ENCODE assay signal across 27 cellular contexts in genomic region chr2:26095758-26096157, GRCh38.
"Had no signal": no experiment of that assay in that cellular context is flagged by ENCODE, and none has a peak within 500 bp of the region (broad histone marks: within the 10 kb centered on the region; RNA-seq: fewer than 3 reads in every experiment).

No MANE protein-coding gene starts in this region.

- H3K9me3 Mint-ChIP-seq: central memory CD8-positive, alpha-beta T cell; naive B cell; T-helper 1 cell treated with Interleukin-12 subunit alpha and Interleukin-12 subunit beta and Interleukin-4 antibody, amounts not matched to agents 30 μg/mL and 1 μg/mL, for 36 hours; WTC11 had no signal

- H3K9ac ChIP-seq: parathyroid adenoma had no signal

- DNase-seq: activated CD8-positive, alpha-beta memory T cell treated with anti-CD3 and anti-CD28 coated beads, Interleukin-2, amount 10 ng/mL, durations not matched to agents 7 days and 5 days; activated CD8-positive, alpha-beta T cell treated with anti-CD3 and anti-CD28 coated beads, Interleukin-2, amount 10 ng/mL, durations not matched to agents 7 days and 5 days; activated effector memory CD4-positive, alpha-beta T cell treated with Interleukin-2 at 50 U/mL for 16 hours; activated naive CD4-positive, alpha-beta T cell treated with Interleukin-2 at 50 U/mL for 16 hours; anterior cingulate cortex; effector CD8-positive, alpha-beta T cell; erythroblast; head of caudate nucleus; hippocampal formation; left colon; mammary epithelial cell; naive B cell; occipital lobe; spleen; stimulated activated naive CD4-positive, alpha-beta T cell treated with Interleukin-2 at 50 U/mL for 16 hours; T-helper 9 cell had no signal

- H3K4me3 Mint-ChIP-seq: activated CD8-positive, alpha-beta memory T cell treated with anti-CD3 and anti-CD28 coated beads, Interleukin-2, amount 10 ng/mL, durations not matched to agents 7 days and 5 days; activated CD8-positive, alpha-beta T cell treated with anti-CD3 and anti-CD28 coated beads, Interleukin-2, amount 10 ng/mL, durations not matched to agents 7 days and 5 days; activated naive CD8-positive, alpha-beta T cell; central memory CD8-positive, alpha-beta T cell; mesothelial cell of epicardium; naive B cell; T-helper 1 cell treated with Interleukin-12 subunit alpha and Interleukin-12 subunit beta and Interleukin-4 antibody, amounts not matched to agents 30 μg/mL and 1 μg/mL, for 36 hours; WTC11 had no signal

- H3K27me3 Mint-ChIP-seq: activated CD8-positive, alpha-beta memory T cell treated with anti-CD3 and anti-CD28 coated beads, Interleukin-2, amount 10 ng/mL, durations not matched to agents 7 days and 5 days; activated naive CD8-positive, alpha-beta T cell; central memory CD8-positive, alpha-beta T cell; naive B cell had no signal

- H3K27me3 ChIP-seq: right atrium auricular region, spleen, tibial nerve had no signal

- H3K9me3 ChIP-seq: right atrium auricular region, spleen, tibial nerve had no signal

- H3K36me3 ChIP-seq: right atrium auricular region had no signal

- FAIRE-seq: bronchial epithelial cell, colon, kidney had no signal

- H3K27ac ChIP-seq: parathyroid adenoma, right atrium auricular region, spleen, tibial nerve had no signal

- H3K27ac Mint-ChIP-seq: activated CD8-positive, alpha-beta memory T cell treated with anti-CD3 and anti-CD28 coated beads, Interleukin-2, amount 10 ng/mL, durations not matched to agents 7 days and 5 days; activated CD8-positive, alpha-beta T cell treated with anti-CD3 and anti-CD28 coated beads, Interleukin-2, amount 10 ng/mL, durations not matched to agents 7 days and 5 days; activated naive CD8-positive, alpha-beta T cell; mesothelial cell of epicardium; T-helper 1 cell treated with Interleukin-12 subunit alpha and Interleukin-12 subunit beta and Interleukin-4 antibody, amounts not matched to agents 30 μg/mL and 1 μg/mL, for 36 hours had no signal

- ATAC-seq: activated CD8-positive, alpha-beta memory T cell treated with anti-CD3 and anti-CD28 coated beads, Interleukin-2, amount 10 ng/mL, durations not matched to agents 7 days and 5 days; activated CD8-positive, alpha-beta T cell treated with anti-CD3 and anti-CD28 coated beads, Interleukin-2, amount 10 ng/mL, durations not matched to agents 7 days and 5 days; left colon; WTC11 had no signal

- H2AFZ ChIP-seq: parathyroid adenoma had no signal

- H3K4me3 ChIP-seq: right atrium auricular region, spleen, tibial nerve had no signal
